ENCODE assay signal across 8 cellular contexts in genomic region chr9:137276757-137277328, GRCh38. TPM values are rescaled to one million over a fixed set of nuclear protein-coding genes. Genes with fewer than 3 reads are reported as not detected.
DNase-seq lines count a peak whose midpoint lies in the region; ATAC-seq and TF ChIP-seq lines count a peak whose summit lies in the region.

No MANE protein-coding gene starts in this region.

- H3K4me1 ChIP-seq in esophagus muscularis mucosa, result peaks cover 36 to 55% (median 43%) of the 10 kb centered on the region in 4 donors

- DNase-seq in T-helper 1 cell, result no peak
- peak; percentile 72 for DNase-seq in SKM-1 treated with dmso at 0.1 percent for 144 hours (lab: John Stamatoyannopoulos, UW; ENCODE audit: unreplicated experiment)
- DNase-seq in esophagus muscularis mucosa (ENCODE audit: extremely low spot score), result no peak
- DNase-seq in naive thymus-derived CD8-positive, alpha-beta T cell, result no peak
- DNase-seq in NCI-H187 treated with DMSO at 0.1 percent for 48 hours (lab: John Stamatoyannopoulos, UW), result no peak

- TF ChIP-seq POLR2A in esophagus muscularis mucosa (IDR thresholded peaks at IDR 0.05; ENCODE audit: low read depth), result no peak

- peaks cover 14 to 39% (median 34%) of the 10 kb centered on the region in 4 donors for H3K36me3 ChIP-seq in esophagus muscularis mucosa

- peak overlapping the region; percentile 76 for H3K4me3 Mint-ChIP-seq in T-helper 1 cell treated with Interleukin-12 subunit alpha and Interleukin-12 subunit beta and Interleukin-4 antibody, amounts not matched to agents 30 μg/mL and 1 μg/mL, for 36 hours
- peak overlapping the region in 9 of 10 donors; percentile 36 to 77 (median 55) for H3K4me3 Mint-ChIP-seq in naive thymus-derived CD8-positive, alpha-beta T cell

- POLR2A ChIA-PET in naive thymus-derived CD8-positive, alpha-beta T cell (lab: Charles Lee), result interaction anchor here (1.3 to 2.5 kb wide), 2 partner anchors 23 to 35 kb away, joined by 3 to 14 read pairs; partner anchors contain the start of gene TUBB4B

- TF ChIP-seq EP300 in esophagus muscularis mucosa (IDR thresholded peaks at IDR 0.05), result no peak

- no peak for TF ChIP-seq CTCF in esophagus muscularis mucosa (IDR thresholded peaks at IDR 0.05)

- H3K27ac ChIP-seq in esophagus muscularis mucosa (replicated peaks in 1 of 4), result peak overlapping the region; percentile 74 to 85 (median 78)

- 11% methylated on average over 11 of the region's 17 CpGs for WGBS in esophagus muscularis mucosa

- H3K27me3 Mint-ChIP-seq in T-helper 1 cell treated with Interleukin-12 subunit alpha and Interleukin-12 subunit beta and Interleukin-4 antibody, amounts not matched to agents 30 μg/mL and 1 μg/mL, for 36 hours (ENCODE audit: low read depth), result no peaks in the 10 kb centered on the region
- H3K27me3 Mint-ChIP-seq in naive thymus-derived CD8-positive, alpha-beta T cell, result peaks cover 0 to 35% (median 14%) of the 10 kb centered on the region in 5 donors

- no peaks in the 10 kb centered on the region for H3K9me3 Mint-ChIP-seq in T-helper 1 cell treated with Interleukin-12 subunit alpha and Interleukin-12 subunit beta and Interleukin-4 antibody, amounts not matched to agents 30 μg/mL and 1 μg/mL, for 36 hours
- H3K9me3 Mint-ChIP-seq in naive thymus-derived CD8-positive, alpha-beta T cell, result no peaks in the 10 kb centered on the region

- H3K4me1 Mint-ChIP-seq in T-helper 1 cell treated with Interleukin-12 subunit alpha and Interleukin-12 subunit beta and Interleukin-4 antibody, amounts not matched to agents 30 μg/mL and 1 μg/mL, for 36 hours (ENCODE audit: low read depth), result peaks cover 9% of the 10 kb centered on the region
- H3K4me1 Mint-ChIP-seq in naive thymus-derived CD8-positive, alpha-beta T cell, result peaks cover 14 to 26% (median 22%) of the 10 kb centered on the region in 4 donors

- no peaks in the 10 kb centered on the region for H3K9me3 ChIP-seq in esophagus muscularis mucosa

- intact Hi-C loops in esophagus muscularis mucosa (cut with DNase I), result no loop called here

- peaks cover 0 to 70% (median 4%) of the 10 kb centered on the region in 4 donors for H3K27me3 ChIP-seq in esophagus muscularis mucosa

- H3K4me3 ChIP-seq in esophagus muscularis mucosa, result peak overlapping the region; percentile 51 to 59 (median 53)

- peak overlapping the region; percentile 67 for H3K27ac Mint-ChIP-seq in T-helper 1 cell treated with Interleukin-12 subunit alpha and Interleukin-12 subunit beta and Interleukin-4 antibody, amounts not matched to agents 30 μg/mL and 1 μg/mL, for 36 hours
- H3K27ac Mint-ChIP-seq in naive thymus-derived CD8-positive, alpha-beta T cell, result peak overlapping the region in 3 of 10 donors; percentile 14 to 76 (median 49)

- no peak for ATAC-seq in naive thymus-derived CD8-positive, alpha-beta T cell
- ATAC-seq in HG03280 (IDR thresholded peaks at IDR 0.05; ENCODE audit: unreplicated experiment), result no peak
- no peak for ATAC-seq in GM21723 (IDR thresholded peaks at IDR 0.05; ENCODE audit: unreplicated experiment)

- peaks cover 4% of the 10 kb centered on the region for H3K36me3 Mint-ChIP-seq in T-helper 1 cell treated with Interleukin-12 subunit alpha and Interleukin-12 subunit beta and Interleukin-4 antibody, amounts not matched to agents 30 μg/mL and 1 μg/mL, for 36 hours (ENCODE audit: low read depth)
- H3K36me3 Mint-ChIP-seq in naive thymus-derived CD8-positive, alpha-beta T cell, result peaks cover 0 to 12% (median 0%) of the 10 kb centered on the region in 3 donors

RNA-seq across cellular contexts. Expression of gene TOR4A, which starts 0.7 kb away (rescaled TPM):
- 1 to 10 TPM; 5.0 to 9.2 (median 7.3) TPM for total RNA-seq in esophagus muscularis mucosa
- 1 to 10 TPM in 1 of 2 experiments, under 1 TPM in 1; 0.91 to 1.4 TPM for total RNA-seq in naive thymus-derived CD8-positive, alpha-beta T cell
- under 1 TPM in 2 of 3 donors, not detected in 1; 0.12 to 0.15 TPM for polyA plus RNA-seq in naive thymus-derived CD8-positive, alpha-beta T cell

RNA-seq across cellular contexts. Expression of gene NELFB, which starts 21.7 kb away (rescaled TPM):
- 10 to 100 TPM; 26.6 to 73.2 (median 48.8) TPM for total RNA-seq in esophagus muscularis mucosa
- total RNA-seq in naive thymus-derived CD8-positive, alpha-beta T cell, result 10 to 100 TPM; 42.4 to 45.9 TPM
- 10 to 100 TPM; 20.4 to 29.7 (median 25.0) TPM for polyA plus RNA-seq in naive thymus-derived CD8-positive, alpha-beta T cell

RNA-seq across cellular contexts. Expression of gene NRARP, which starts 25.2 kb away (rescaled TPM):
- total RNA-seq in esophagus muscularis mucosa, result 10 to 100 TPM in 1 of 4 donors, 1 to 10 TPM in 3; 2.9 to 10.3 (median 7.2) TPM
- total RNA-seq in naive thymus-derived CD8-positive, alpha-beta T cell, result 1 to 10 TPM; 2.4 to 2.5 TPM
- not detected for polyA plus RNA-seq in naive thymus-derived CD8-positive, alpha-beta T cell

RNA-seq across cellular contexts. Expression of gene STPG3, which starts 25.8 kb away (rescaled TPM):
- not detected for total RNA-seq in esophagus muscularis mucosa
- total RNA-seq in naive thymus-derived CD8-positive, alpha-beta T cell, result not detected
- not detected for polyA plus RNA-seq in naive thymus-derived CD8-positive, alpha-beta T cell

RNA-seq across cellular contexts. Expression of gene TUBB4B, which starts 35.8 kb away (rescaled TPM):
- total RNA-seq in esophagus muscularis mucosa, result 100 to 1,000 TPM; 227 to 469 (median 304) TPM
- 10 to 100 TPM; 60.2 TPM for total RNA-seq in naive thymus-derived CD8-positive, alpha-beta T cell
- 10 to 100 TPM; 10.8 to 23.4 (median 22.5) TPM for polyA plus RNA-seq in naive thymus-derived CD8-positive, alpha-beta T cell
